In the genomic region with DNA sequence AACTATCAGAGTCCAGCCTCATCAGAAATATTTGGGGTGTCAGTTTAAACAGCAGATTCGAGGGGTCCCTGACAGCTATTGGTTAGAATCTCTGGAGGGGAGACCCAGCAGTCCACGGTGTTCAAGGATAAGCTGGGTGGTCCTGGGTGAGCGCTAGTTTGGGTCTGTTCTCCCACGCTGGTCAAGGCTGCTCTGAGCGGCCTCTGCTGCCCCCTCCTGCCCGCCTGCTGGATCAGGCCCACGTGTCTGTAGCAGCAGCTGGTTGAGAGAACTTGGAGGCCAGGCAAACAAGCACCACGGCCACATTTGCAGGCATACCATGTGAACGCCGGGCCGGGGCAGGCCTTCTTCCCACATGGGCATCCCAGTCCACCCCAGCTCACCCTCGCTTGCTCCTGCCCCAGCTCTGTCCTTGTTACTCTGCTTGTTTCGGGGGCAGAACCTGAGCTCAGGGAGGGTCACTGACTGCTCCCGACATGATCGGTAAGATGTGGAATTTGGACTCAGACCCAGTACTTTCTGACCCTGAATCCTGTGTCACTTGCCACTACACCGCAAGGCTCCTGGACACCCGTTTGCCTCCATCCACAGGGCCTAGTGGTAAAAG, we compare ENCODE assay signal across 8 cellular contexts.
DNase-seq lines count a peak whose midpoint lies in the region; ATAC-seq lines count a peak whose summit lies in the region.

No MANE protein-coding gene starts in this region.

- in situ Hi-C loops in KBM-7 (cut with MboI; ENCODE audit: low pct_unique_long_range_greater_than_20kb, low sequenced_read_pairs) = loop anchor here (10.0 to 25.0 kb wide), 2 partner anchors 443 to 705 kb away; no protein-coding TSS in a partner anchor

- peak; percentile 18 for DNase-seq in NCI-H2171 treated with DMSO at 0.1 percent for 48 hours (lab: John Stamatoyannopoulos, UW)
- no peak for DNase-seq in NCI-H2171 (lab: John Stamatoyannopoulos, UW)
- DNase-seq in KBM-7 = peak; percentile 32
- DNase-seq in activated CD4-positive, alpha-beta T cell treated with anti-CD3 and anti-CD28 coated beads, Interleukin-2, amount 50 U/mL, for 1 hour = peak; percentile 4
- DNase-seq in glomerular visceral epithelial cell (ENCODE audit: extremely low spot score) = peak; percentile 27
- peak; percentile 54 to 95 (median 71) for DNase-seq in posterior cingulate gyrus

- intact Hi-C loops in posterior cingulate gyrus (cut with DNase I) = loop anchor here (5.0 kb wide), 1 partner anchor 695 kb away; no protein-coding TSS in a partner anchor

- no peak for ATAC-seq in HG02981 (IDR thresholded peaks at IDR 0.05; ENCODE audit: unreplicated experiment)
- no peak for ATAC-seq in HG02623 (IDR thresholded peaks at IDR 0.05; ENCODE audit: unreplicated experiment)
